In the genomic region with DNA sequence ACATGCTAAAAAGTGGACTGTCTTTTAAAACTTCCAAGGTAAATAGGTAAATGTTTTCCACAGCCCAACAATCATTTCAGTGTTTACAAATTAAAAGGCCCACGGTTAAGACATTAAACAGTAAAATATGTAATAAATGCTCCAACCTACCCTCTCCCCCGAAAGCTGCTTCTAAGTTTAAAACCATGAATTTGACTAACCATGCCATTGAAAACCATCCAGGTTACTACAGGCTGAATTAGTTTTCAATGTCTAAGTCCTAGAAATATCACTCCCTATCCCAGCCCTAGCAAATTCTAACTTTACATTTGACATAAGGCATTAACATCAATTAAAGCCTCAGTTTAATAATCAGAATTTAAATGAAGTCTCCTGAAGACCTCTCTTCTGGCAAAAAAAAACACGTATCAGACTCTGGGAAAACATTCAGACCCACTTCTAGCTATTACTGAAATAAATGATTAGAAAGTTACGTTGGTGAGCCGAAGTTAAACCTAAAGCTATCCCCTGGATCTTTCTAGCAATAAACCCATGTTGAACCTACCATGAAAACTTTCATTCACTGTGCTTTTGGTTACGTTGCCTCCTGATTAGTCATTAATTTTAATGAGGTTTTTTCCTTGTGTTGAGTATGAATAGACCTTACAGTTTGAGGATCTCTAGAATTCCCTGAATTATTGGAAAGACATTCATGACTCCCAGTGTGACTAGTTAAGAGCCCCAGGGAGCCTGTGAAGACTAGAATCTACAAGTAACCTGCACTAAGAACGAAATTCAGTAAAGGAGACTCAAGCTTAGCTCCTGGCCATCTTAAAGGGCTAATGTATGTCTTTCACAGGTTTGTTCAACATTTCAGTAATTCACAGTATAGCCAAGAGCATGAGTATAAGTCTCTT, we compare ENCODE assay signal across 8 cellular contexts. TPM values are rescaled to one million over a fixed set of nuclear protein-coding genes. Genes with fewer than 3 reads are reported as not detected.
DNase-seq lines count a peak whose midpoint lies in the region; ATAC-seq, FAIRE-seq and TF ChIP-seq lines count a peak whose summit lies in the region.

No MANE protein-coding gene starts in this region.

- no peak overlapping the region for H2AFZ ChIP-seq in K562 (ENCODE audit: low read depth, low read length)

- TF ChIP-seq POLR2A in K562 (conservative IDR thresholded peaks at IDR 0.05): peak; percentile 76

- no TSS peak for BruUV-seq in K562 (replicated peaks; lab: Mats Ljungman, UMichigan)

- H3K27ac Mint-ChIP-seq in nephron progenitor cell: peak overlapping the region; percentile 92

- 62% methylated on average over 7 of the region's 7 CpGs for WGBS in K562 (ENCODE audit: insufficient coverage, low coverage, missing lambda C conversion rate)

- H3K9me1 ChIP-seq in K562 (ENCODE audit: control insufficient read depth, insufficient read depth, low read length): no peaks in the 10 kb centered on the region

- H3K79me2 ChIP-seq in K562 (ENCODE audit: control insufficient read depth, insufficient read depth, low read length): peaks cover 70% of the 10 kb centered on the region

- peaks cover 90% of the 10 kb centered on the region for H3K4me1 Mint-ChIP-seq in nephron progenitor cell

- POLR2A ChIA-PET in K562 (lab: Yijun Ruan, JAX): interaction anchor here (0.9 to 6.8 kb wide), 21 partner anchors 7 to 210 kb away, joined by 3 to 114 read pairs (median 4); a partner anchor contains a TSS

- TF ChIP-seq CTCF in K562 (IDR thresholded peaks at IDR 0.05 in 2 of 3, conservative IDR thresholded peaks at IDR 0.05 in 1 of 3; ENCODE audit: insufficient read depth in 2 of 3, low read depth in 1 of 3, low read length in 3 of 3) (no peak), nephron progenitor cell (IDR thresholded peaks at IDR 0.05) (no peak)

- peaks cover 73% of the 10 kb centered on the region for H3K36me3 ChIP-seq in K562 (ENCODE audit: control insufficient read depth, insufficient read depth, low read length)

- H3K27ac ChIP-seq in K562 (ENCODE audit: extremely low read depth, low read depth, low read length): peak overlapping the region; percentile 90; the same call in 2 of the 3 replicates

- H3K4me3 Mint-ChIP-seq in nephron progenitor cell: peak overlapping the region; percentile 98

- TF ChIP-seq RAD21 in K562 (CRISPR knock-in tag; conservative IDR thresholded peaks at IDR 0.05 in 1 of 2, IDR thresholded peaks at IDR 0.05 in 1 of 2): no peak

- H3K4me1 ChIP-seq in K562 (replicated peaks in 1 of 2; ENCODE audit: control insufficient read depth in 2 of 2, insufficient read depth in 2 of 2, low read length in 2 of 2): peaks cover 4 to 10% of the 10 kb centered on the region in 2 experiments; a peak in 3 of 5 replicates

- intact Hi-C loops in K562 (cut with micrococcal nuclease): no loop called here

- peak overlapping the region in 1 of 2 experiments; percentile 88; a peak in 2 of 4 replicates for H3K9ac ChIP-seq in K562 (ENCODE audit: insufficient read depth in 1 of 2, low read depth in 2 of 2, low read length in 2 of 2)

- no peak for FAIRE-seq in K562 (lab: Jason Lieb, UNC)

- peak overlapping the region; percentile 2; the same call in 1 of the 2 replicates for H3K4me2 ChIP-seq in K562 (ENCODE audit: insufficient read depth, low read length)

- H3K4me3 ChIP-seq in K562: no peak overlapping the region

- CTCF ChIA-PET in K562 (lab: Yijun Ruan, JAX; ENCODE audit: low intra/inter-chr PET ratio): interaction anchor here (1.2 to 2.3 kb wide), 2 partner anchors 150 to 192 kb away, joined by 4 to 8 read pairs; no protein-coding TSS in a partner anchor

- in situ Hi-C loops in K562 (cut with MboI): no loop called here

- H4K20me1 ChIP-seq in K562 (replicated peaks; ENCODE audit: control insufficient read depth, insufficient read depth, low read length): peaks cover 8% of the 10 kb centered on the region; the same call in 1 of the 2 replicates

- DNase-seq in NCI-H1105 treated with DMSO at 0.1 percent for 48 hours (lab: John Stamatoyannopoulos, UW) (peak; percentile 23), NCI-H1105 (lab: John Stamatoyannopoulos, UW) (no peak), M059J (ENCODE audit: low read depth) (peak; percentile 53), K562 (ENCODE audit: extremely low read depth in 1 of 4, low spot score in 3 of 4) (no peak), nephron progenitor cell (no peak), islet precursor cell (no peak), NCI-H748 treated with DMSO at 0.1 percent for 48 hours (lab: John Stamatoyannopoulos, UW) (no peak)

- H3K9me3 ChIP-seq in K562 (replicated peaks; ENCODE audit: control insufficient read depth, insufficient read depth, low read depth, low read length): no peaks in the 10 kb centered on the region

- no peaks in the 10 kb centered on the region for H3K9me3 Mint-ChIP-seq in nephron progenitor cell

- H3K27me3 Mint-ChIP-seq in nephron progenitor cell (ENCODE audit: low read depth, poor library complexity): peaks cover 3% of the 10 kb centered on the region

- no peak for TF ChIP-seq EP300 in K562 (IDR thresholded peaks at IDR 0.05; ENCODE audit: low read length)

- peak; percentile 5 for ATAC-seq in K562
- no peak for ATAC-seq in GM21526 (IDR thresholded peaks at IDR 0.05; ENCODE audit: low FRiP score, unreplicated experiment)

- no peaks in the 10 kb centered on the region for H3K27me3 ChIP-seq in K562 (ENCODE audit: control insufficient read depth in 2 of 2, insufficient read depth in 2 of 2, low read length in 2 of 2)

- H3K36me3 Mint-ChIP-seq in nephron progenitor cell (ENCODE audit: low read depth): peaks cover 55% of the 10 kb centered on the region

RNA-seq across cellular contexts. Expression of a gene that starts 1.7 kb away (rescaled TPM):
- 7.7 and 7.9 TPM in 2 replicates for total RNA-seq in M059J (2014; rRNA removed; shearing (Covaris generic))
- total RNA-seq in K562 (2011; cell fraction: chromatin; rRNA removed; ENCODE audit: low replicate concordance): 92.4 and 167 TPM in 2 replicates
- 66.1 and 68.5 TPM in 2 replicates for total RNA-seq in K562 (2011; cell fraction: nucleolus; rRNA removed)
- 74.9 and 93.0 TPM in 2 replicates for total RNA-seq in K562 (2011; cell fraction: nucleoplasm; rRNA removed)
- 26.6 and 28.8 TPM in 2 replicates for total RNA-seq in K562 (2014; rRNA removed)
- total RNA-seq in K562 (2014; rRNA removed; fragmentation: Illumina TruSeq; extraction: Trizol): 34.9 and 37.9 TPM in 2 replicates
- 36.4 and 37.0 TPM in 2 replicates for total RNA-seq in K562 (2015; rRNA removed; fragmentation: Illumina TruSeq; extraction: Trizol)
- 39.5 and 44.2 TPM in 2 replicates for total RNA-seq in K562 (2021)
- polyA plus RNA-seq in K562 (2011; rRNA removed): 42.8 and 44.8 TPM in 2 replicates
- 7.8 and 17.8 TPM in 2 replicates for polyA plus RNA-seq in K562 (2011; cell fraction: cytosol; rRNA removed)
- polyA plus RNA-seq in K562 (2011; cell fraction: nucleus; rRNA removed): 74.3 and 76.8 TPM in 2 replicates
- polyA plus RNA-seq in K562 (2012): 32.5 and 35.4 TPM in 2 replicates
- 31.0 and 37.4 TPM in 2 replicates for polyA plus RNA-seq in K562 (2014; fragmentation: Illumina TruSeq; extraction: Trizol)
- 10 to 100 TPM; 13.4 to 14.6 TPM for polyA plus RNA-seq in K562 (2014; fragmentation: Nextera tagmentation; extraction: Ambion mirVana)
- polyA plus RNA-seq in K562 (2014; rRNA removed): 41.1 and 43.0 TPM in 2 replicates
- polyA minus RNA-seq in K562 (2011; rRNA and poly(A)+ RNA removed): 34.0 and 36.5 TPM in 2 replicates
- polyA minus RNA-seq in K562 (2011; cell fraction: cytosol; rRNA and poly(A)+ RNA removed): 12.9 and 15.7 TPM in 2 replicates
- 56.1 and 86.0 TPM in 2 replicates for polyA minus RNA-seq in K562 (2011; cell fraction: nucleus; rRNA and poly(A)+ RNA removed)

RNA-seq across cellular contexts. Expression of a gene that starts 7.5 kb away (rescaled TPM):
- 245 and 267 TPM in 2 replicates for total RNA-seq in M059J (2014; rRNA removed; shearing (Covaris generic))
- 1,248 and 2,950 TPM in 2 replicates for total RNA-seq in K562 (2011; cell fraction: chromatin; rRNA removed; ENCODE audit: low replicate concordance)
- total RNA-seq in K562 (2011; cell fraction: nucleolus; rRNA removed): 714 and 743 TPM in 2 replicates
- 971 and 1,084 TPM in 2 replicates for total RNA-seq in K562 (2011; cell fraction: nucleoplasm; rRNA removed)
- total RNA-seq in K562 (2014; rRNA removed): 239 and 306 TPM in 2 replicates
- 411 and 440 TPM in 2 replicates for total RNA-seq in K562 (2014; rRNA removed; fragmentation: Illumina TruSeq; extraction: Trizol)
- 386 and 426 TPM in 2 replicates for total RNA-seq in K562 (2015; rRNA removed; fragmentation: Illumina TruSeq; extraction: Trizol)
- 616 and 622 TPM in 2 replicates for total RNA-seq in K562 (2021)
- 721 and 729 TPM in 2 replicates for polyA plus RNA-seq in K562 (2011; rRNA removed)
- polyA plus RNA-seq in K562 (2011; cell fraction: cytosol; rRNA removed): 392 and 499 TPM in 2 replicates
- polyA plus RNA-seq in K562 (2011; cell fraction: nucleus; rRNA removed): 2,138 and 2,865 TPM in 2 replicates
- 332 and 354 TPM in 2 replicates for polyA plus RNA-seq in K562 (2012)
- 579 and 604 TPM in 2 replicates for polyA plus RNA-seq in K562 (2014; fragmentation: Illumina TruSeq; extraction: Trizol)
- polyA plus RNA-seq in K562 (2014; fragmentation: Nextera tagmentation; extraction: Ambion mirVana): 1,000 to 10,000 TPM in 1 of 2 experiments, 100 to 1,000 TPM in 1; 487 to 1,639 TPM
- 1,331 and 1,452 TPM in 2 replicates for polyA plus RNA-seq in K562 (2014; rRNA removed)
- polyA minus RNA-seq in K562 (2011; rRNA and poly(A)+ RNA removed): 481 and 488 TPM in 2 replicates
- 167 and 272 TPM in 2 replicates for polyA minus RNA-seq in K562 (2011; cell fraction: cytosol; rRNA and poly(A)+ RNA removed)
- 1,052 and 1,975 TPM in 2 replicates for polyA minus RNA-seq in K562 (2011; cell fraction: nucleus; rRNA and poly(A)+ RNA removed)

RNA-seq across cellular contexts. Expression of a gene that starts 8.2 kb away (rescaled TPM):
- 8.2 and 14.0 TPM in 2 replicates for total RNA-seq in M059J (2014; rRNA removed; shearing (Covaris generic))
- total RNA-seq in K562 (2011; cell fraction: chromatin; rRNA removed; ENCODE audit: low replicate concordance): 138 and 394 TPM in 2 replicates
- total RNA-seq in K562 (2011; cell fraction: nucleolus; rRNA removed): 72.7 and 85.0 TPM in 2 replicates
- total RNA-seq in K562 (2011; cell fraction: nucleoplasm; rRNA removed): 132 and 153 TPM in 2 replicates
- total RNA-seq in K562 (2014; rRNA removed): 51.3 and 53.5 TPM in 2 replicates
- 71.8 and 80.0 TPM in 2 replicates for total RNA-seq in K562 (2014; rRNA removed; fragmentation: Illumina TruSeq; extraction: Trizol)
- total RNA-seq in K562 (2015; rRNA removed; fragmentation: Illumina TruSeq; extraction: Trizol): 50.0 and 57.1 TPM in 2 replicates
- 48.0 and 48.3 TPM in 2 replicates for total RNA-seq in K562 (2021)
- polyA plus RNA-seq in K562 (2011; rRNA removed): 80.7 and 83.4 TPM in 2 replicates
- polyA plus RNA-seq in K562 (2011; cell fraction: cytosol; rRNA removed): 9.7 and 20.4 TPM in 2 replicates
- 149 and 214 TPM in 2 replicates for polyA plus RNA-seq in K562 (2011; cell fraction: nucleus; rRNA removed)
- 34.4 and 59.0 TPM in 2 replicates for polyA plus RNA-seq in K562 (2012)
- 54.4 and 56.9 TPM in 2 replicates for polyA plus RNA-seq in K562 (2014; fragmentation: Illumina TruSeq; extraction: Trizol)
- 10 to 100 TPM; 26.7 to 40.0 TPM for polyA plus RNA-seq in K562 (2014; fragmentation: Nextera tagmentation; extraction: Ambion mirVana)
- 61.0 and 75.0 TPM in 2 replicates for polyA plus RNA-seq in K562 (2014; rRNA removed)
- 62.6 and 76.6 TPM in 2 replicates for polyA minus RNA-seq in K562 (2011; rRNA and poly(A)+ RNA removed)
- polyA minus RNA-seq in K562 (2011; cell fraction: cytosol; rRNA and poly(A)+ RNA removed): 27.3 and 27.7 TPM in 2 replicates
- polyA minus RNA-seq in K562 (2011; cell fraction: nucleus; rRNA and poly(A)+ RNA removed): 61.9 and 125 TPM in 2 replicates

RNA-seq across cellular contexts. Expression of a gene that starts 49.6 kb away (rescaled TPM):
- total RNA-seq in M059J (2014; rRNA removed; shearing (Covaris generic)): 2.7 and 6.3 TPM in 2 replicates
- total RNA-seq in K562 (2011; cell fraction: chromatin; rRNA removed; ENCODE audit: low replicate concordance): 10.8 and 12.0 TPM in 2 replicates
- 5.0 and 6.2 TPM in 2 replicates for total RNA-seq in K562 (2011; cell fraction: nucleolus; rRNA removed)
- total RNA-seq in K562 (2011; cell fraction: nucleoplasm; rRNA removed): 5.9 and 8.5 TPM in 2 replicates
- total RNA-seq in K562 (2014; rRNA removed) (3.8 and 4.3 TPM in 2 replicates), K562 (2014; rRNA removed; fragmentation: Illumina TruSeq; extraction: Trizol) (7.5 and 8.7 TPM in 2 replicates), K562 (2015; rRNA removed; fragmentation: Illumina TruSeq; extraction: Trizol) (14.1 and 16.2 TPM in 2 replicates), K562 (2021) (4.1 and 4.7 TPM in 2 replicates)
- polyA plus RNA-seq in K562 (2011; rRNA removed) (5.6 and 9.7 TPM in 2 replicates), K562 (2014; fragmentation: Illumina TruSeq; extraction: Trizol) (13.3 and 14.7 TPM in 2 replicates), K562 (2014; fragmentation: Nextera tagmentation; extraction: Ambion mirVana) (1 to 10 TPM; 4.6 to 7.1 TPM), K562 (2014; rRNA removed) (7.1 and 7.8 TPM in 2 replicates)
- 4.1 and 8.7 TPM in 2 replicates for polyA plus RNA-seq in K562 (2011; cell fraction: cytosol; rRNA removed)
- polyA plus RNA-seq in K562 (2011; cell fraction: nucleus; rRNA removed): 10.0 and 12.4 TPM in 2 replicates
- polyA plus RNA-seq in K562 (2012): 9.0 and 64.8 TPM in 2 replicates
- polyA minus RNA-seq in K562 (2011; rRNA and poly(A)+ RNA removed): 3.8 and 5.5 TPM in 2 replicates
- 1.8 TPM in 1 of 2 replicates, not detected in the other for polyA minus RNA-seq in K562 (2011; cell fraction: cytosol; rRNA and poly(A)+ RNA removed)
- 2.2 and 5.1 TPM in 2 replicates for polyA minus RNA-seq in K562 (2011; cell fraction: nucleus; rRNA and poly(A)+ RNA removed)

Comparison
In these comparisons a context has a peak if more than half of its experiments do, and no peak if none do; other contexts are left out.
1. DNase-seq: peak in NCI-H1105 treated with DMSO at 0.1 percent for 48 hours (single experiment) and M059J (single experiment); none in NCI-H1105 (single experiment), K562 (0 of 4), nephron progenitor cell (single experiment), islet precursor cell (single experiment) and NCI-H748 treated with DMSO at 0.1 percent for 48 hours (single experiment).